ENCODE assay signal across 1 cellular context in the genomic region with DNA sequence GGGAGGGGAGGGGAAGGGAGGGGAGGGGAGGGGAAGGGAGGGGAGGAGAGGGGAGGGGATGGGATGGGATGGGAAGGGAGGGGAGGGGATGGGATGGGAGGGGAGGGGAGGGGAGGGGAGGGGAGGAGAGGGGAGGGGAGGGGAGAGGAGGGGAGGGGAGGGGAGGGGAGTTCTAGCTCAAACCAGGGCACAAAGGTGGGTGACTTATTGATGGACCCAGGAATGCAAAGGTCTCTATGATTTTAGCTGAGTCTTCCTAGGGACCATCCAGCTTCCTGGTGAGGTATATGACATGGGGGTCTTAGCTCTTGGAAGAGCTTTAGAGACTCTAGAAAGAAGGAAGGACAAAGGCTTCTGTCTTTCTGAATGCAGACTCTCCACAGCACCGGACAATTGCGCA.
TF ChIP-seq lines count a peak whose summit lies in the region.

No MANE protein-coding gene starts in this region.

TF ChIP-seq in HepG2, 621 proteins besides CTCF, POLR2A, EP300 and RAD21:
- TF ChIP-seq NCOA5 (CRISPR knock-in tag; IDR thresholded peaks at IDR 0.05) (no peak), HNRNPK (IDR thresholded peaks at IDR 0.05; ENCODE audit: low read depth, low read length, poor library complexity, severe bottlenecking) (peak; percentile 91), RARG (CRISPR knock-in tag; IDR thresholded peaks at IDR 0.05; ENCODE audit: low read depth) (no peak), ZNF747 (CRISPR knock-in tag; IDR thresholded peaks at IDR 0.05; ENCODE audit: borderline replicate concordance) (no peak), RBFOX2 (IDR thresholded peaks at IDR 0.05; ENCODE audit: low read depth, low read length) (no peak), ZBTB20 (CRISPR knock-in tag; IDR thresholded peaks at IDR 0.05; ENCODE audit: borderline replicate concordance, low read depth) (no peak), ZMYM2 (CRISPR knock-in tag; IDR thresholded peaks at IDR 0.05) (no peak)
